Comparison of ENCODE assay signal across 8 cellular contexts in the genomic region with DNA sequence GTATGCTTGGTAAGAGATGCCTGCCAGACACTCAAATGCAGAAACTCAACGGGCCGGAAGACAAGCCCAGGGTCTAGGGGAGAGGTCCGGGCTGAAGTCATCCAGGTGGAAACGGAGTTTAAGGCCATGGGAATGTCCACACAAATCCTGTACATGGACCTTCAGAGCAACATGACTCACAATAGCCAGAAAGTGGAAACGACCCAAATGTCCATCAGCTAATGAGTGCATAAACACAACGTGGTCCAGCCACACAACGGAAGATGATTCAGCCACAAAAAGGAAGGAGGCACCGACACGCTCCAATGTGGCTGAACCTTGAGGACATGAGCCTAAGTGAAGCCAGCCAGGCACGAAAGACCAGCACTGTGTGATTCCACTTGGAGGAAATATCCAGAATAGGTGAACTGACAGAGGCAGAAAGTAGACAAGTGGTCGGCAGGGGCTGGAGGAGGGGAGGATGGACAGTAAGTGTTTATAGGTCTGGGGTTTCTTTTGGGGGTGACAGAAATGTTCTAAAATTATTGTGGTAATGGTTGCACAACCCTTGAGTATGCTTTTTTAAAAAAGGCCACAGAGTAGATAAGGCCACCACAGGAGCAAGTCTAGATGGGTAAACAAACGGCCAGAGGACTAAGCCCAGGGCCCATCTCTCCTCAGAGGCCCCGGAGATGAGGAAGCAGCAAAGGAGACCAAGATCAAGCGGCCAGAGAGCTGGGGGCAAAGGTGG.
DNase-seq lines count a peak whose midpoint lies in the region; ATAC-seq and TF ChIP-seq lines count a peak whose summit lies in the region.

No MANE protein-coding gene starts in this region.

- H3K4me1 ChIP-seq in Peyer's patch (peaks cover 0 to 51% (median 38%) of the 10 kb centered on the region in 4 donors), fibroblast of lung (ENCODE audit: control insufficient read depth, extremely low read depth, insufficient read depth, low read length) (peaks cover 18% of the 10 kb centered on the region)

- TF ChIP-seq POLR2A in Peyer's patch (IDR thresholded peaks at IDR 0.05): no peak

- H3K9me3 ChIP-seq in Peyer's patch: no peaks in the 10 kb centered on the region
- H3K9me3 ChIP-seq in fibroblast of lung (ENCODE audit: control insufficient read depth, insufficient read depth, low read depth, low read length): no peaks in the 10 kb centered on the region

- no peak overlapping the region for H3K9ac ChIP-seq in fibroblast of lung (ENCODE audit: insufficient read depth, low read length)

- no peak for TF ChIP-seq CTCF in GM06990 (IDR thresholded peaks at IDR 0.05; ENCODE audit: insufficient read depth, low read length, poor library complexity, severe bottlenecking)
- no peak for TF ChIP-seq CTCF in Peyer's patch (IDR thresholded peaks at IDR 0.05)
- TF ChIP-seq CTCF in fibroblast of lung (conservative IDR thresholded peaks at IDR 0.05 in 1 of 2, IDR thresholded peaks at IDR 0.05 in 1 of 2; ENCODE audit: low read depth in 1 of 2, low read length in 2 of 2): no peak

- H3K79me2 ChIP-seq in fibroblast of lung (ENCODE audit: control insufficient read depth, insufficient read depth, low read length): no peaks in the 10 kb centered on the region

- no peaks in the 10 kb centered on the region for H4K20me1 ChIP-seq in fibroblast of lung (ENCODE audit: control insufficient read depth, extremely low read depth, insufficient read depth, low read length)

- ATAC-seq in GM18873 (IDR thresholded peaks at IDR 0.05; ENCODE audit: low FRiP score, unreplicated experiment): no peak

- H3K4me3 ChIP-seq in GM06990 (replicated peaks; ENCODE audit: low read depth, low read length) (no peak overlapping the region), Peyer's patch (peak overlapping the region in 1 of 4 donors; percentile 2), fibroblast of lung (replicated peaks in 1 of 4; ENCODE audit: control extremely low read depth in 1 of 4, insufficient read depth in 1 of 4, low read depth in 3 of 4, low read length in 4 of 4) (no peak overlapping the region)

- peak overlapping the region; percentile 62 to 82 (median 70) for H3K27ac ChIP-seq in Peyer's patch
- H3K27ac ChIP-seq in fibroblast of lung (ENCODE audit: insufficient read depth, low read length): peak overlapping the region; percentile 67

- H2AFZ ChIP-seq in fibroblast of lung (ENCODE audit: low read length): peak overlapping the region; percentile 24

- DNase-seq in GM06990 (ENCODE audit: extremely low read depth, insufficient read length) (peak; percentile 66), Peyer's patch (peak in 2 of 3 donors; percentile 79 to 82), fibroblast of lung (ENCODE audit: low read depth in 2 of 2) (peak; percentile 71 to 92), pulmonary artery endothelial cell (ENCODE audit: low read depth, low spot score) (peak; percentile 86), NCI-H2171 treated with DMSO at 0.1 percent for 48 hours (lab: John Stamatoyannopoulos, UW) (no peak), inferior parietal cortex (ENCODE audit: extremely low spot score) (no peak)
- DNase-seq in activated CD4-positive, alpha-beta T cell treated with anti-CD3 and anti-CD28 coated beads for 48 hours: no peak

- H3K27me3 ChIP-seq in GM06990 (replicated peaks; ENCODE audit: control insufficient read depth, insufficient read depth, low read length): no peaks in the 10 kb centered on the region
- no peaks in the 10 kb centered on the region for H3K27me3 ChIP-seq in Peyer's patch
- H3K27me3 ChIP-seq in fibroblast of lung (ENCODE audit: control insufficient read depth, insufficient read depth, low read length): no peaks in the 10 kb centered on the region

- H3K36me3 ChIP-seq in GM06990 (ENCODE audit: control insufficient read depth, insufficient read depth, low read length) (peaks cover 18% of the 10 kb centered on the region), Peyer's patch (peaks cover 0 to 3% (median 0%) of the 10 kb centered on the region in 3 donors), fibroblast of lung (ENCODE audit: control insufficient read depth, insufficient read depth, low read length) (no peaks in the 10 kb centered on the region)

- peak overlapping the region; percentile 19 for H3K4me2 ChIP-seq in fibroblast of lung (ENCODE audit: extremely low read depth, insufficient read depth, low read length)

Comparison
In these comparisons a context has a peak if more than half of its experiments do, and no peak if none do; other contexts are left out.
1. DNase-seq: peak in GM06990 (single experiment), Peyer's patch (2 of 3), fibroblast of lung (2 of 2) and pulmonary artery endothelial cell (single experiment); none in NCI-H2171 treated with DMSO at 0.1 percent for 48 hours (single experiment), inferior parietal cortex (single experiment) and activated CD4-positive, alpha-beta T cell treated with anti-CD3 and anti-CD28 coated beads for 48 hours (single experiment).